In the genomic region with DNA sequence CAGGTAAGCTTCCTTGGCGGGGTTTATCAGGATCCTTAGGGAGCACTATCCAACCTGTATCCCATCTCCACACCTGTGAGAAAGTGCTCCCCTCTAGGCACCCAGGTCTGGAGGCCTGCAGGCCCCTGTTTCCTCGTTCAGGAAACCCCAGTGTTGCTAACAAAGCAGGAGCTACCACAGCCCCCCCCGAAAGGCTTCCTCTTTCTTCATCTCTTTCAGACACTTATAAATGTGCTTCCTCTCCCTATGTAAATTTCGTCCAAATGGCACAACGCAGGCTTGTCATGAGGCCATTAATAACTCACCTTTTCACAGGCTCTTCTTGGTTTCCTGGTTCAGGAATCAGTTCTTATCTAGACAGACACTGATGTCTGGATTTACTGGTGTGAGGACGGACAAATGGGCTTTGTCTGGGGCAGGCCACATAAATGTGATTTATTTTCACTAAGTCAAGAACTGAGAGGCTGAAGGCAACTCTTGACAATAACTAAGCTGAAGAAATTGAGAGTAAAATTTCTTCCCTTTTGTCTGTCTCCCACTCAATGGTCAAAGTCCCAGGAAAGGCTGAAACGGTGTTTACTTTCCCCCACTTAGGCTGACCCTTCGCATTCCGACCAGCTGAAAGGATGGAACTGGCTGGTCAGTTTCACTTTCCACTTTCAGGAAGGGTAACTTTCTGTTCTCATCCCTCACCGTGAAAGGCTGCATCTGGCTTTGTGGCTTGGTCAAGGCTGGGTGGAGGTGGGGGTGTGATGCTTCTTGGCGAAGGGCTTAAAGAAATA, we compare ENCODE assay signal across 1 cellular context.
TF ChIP-seq lines count a peak whose summit lies in the region.

No MANE protein-coding gene starts in this region.

TF ChIP-seq in HepG2, 621 proteins besides CTCF, POLR2A, EP300 and RAD21 (continued from another document and continues in another):
- TF ChIP-seq SMAD3 (CRISPR knock-in tag; IDR thresholded peaks at IDR 0.05) (no peak), FOXM1 (CRISPR knock-in tag; IDR thresholded peaks at IDR 0.05) (no peak), DNMT1 (CRISPR knock-in tag; IDR thresholded peaks at IDR 0.05) (no peak), STAT5B (CRISPR knock-in tag; IDR thresholded peaks at IDR 0.05) (no peak), ZKSCAN8 (CRISPR knock-in tag; IDR thresholded peaks at IDR 0.05; ENCODE audit: borderline replicate concordance) (no peak), ZNF354B (CRISPR knock-in tag; IDR thresholded peaks at IDR 0.05) (no peak), ZNF124 (CRISPR knock-in tag; IDR thresholded peaks at IDR 0.05) (no peak), ZNF256 (CRISPR knock-in tag; conservative IDR thresholded peaks at IDR 0.05) (no peak), CHD2 (IDR thresholded peaks at IDR 0.05; ENCODE audit: low read depth, low read length) (no peak), BRD4 (CRISPR knock-in tag; IDR thresholded peaks at IDR 0.05) (peak; percentile 54; the same call in 1 of the 2 replicates), SUZ12 (IDR thresholded peaks at IDR 0.05; ENCODE audit: low read depth, low read length) (no peak), TBX3 (IDR thresholded peaks at IDR 0.05; ENCODE audit: borderline replicate concordance) (no peak), GATAD1 (CRISPR knock-in tag; IDR thresholded peaks at IDR 0.05) (no peak), ELF4 (CRISPR knock-in tag; IDR thresholded peaks at IDR 0.05; ENCODE audit: borderline replicate concordance) (no peak), HMG20A (CRISPR knock-in tag; IDR thresholded peaks at IDR 0.05; ENCODE audit: borderline replicate concordance) (peak; percentile 71; the same call in 1 of the 2 replicates), SAP130 (CRISPR knock-in tag; IDR thresholded peaks at IDR 0.05; ENCODE audit: low read depth) (peak; percentile 83), ZNF562 (CRISPR knock-in tag; IDR thresholded peaks at IDR 0.05; ENCODE audit: borderline replicate concordance) (no peak), ZNF746 (CRISPR knock-in tag; IDR thresholded peaks at IDR 0.05) (peak; percentile 64; the same call in 1 of the 2 replicates), ZNF556 (CRISPR knock-in tag; IDR thresholded peaks at IDR 0.05; ENCODE audit: borderline replicate concordance) (no peak), HNF4A (CRISPR knock-in tag; IDR thresholded peaks at IDR 0.05) (peak; percentile 95), NFATC3 (CRISPR knock-in tag; IDR thresholded peaks at IDR 0.05) (no peak), RFXANK (CRISPR knock-in tag; IDR thresholded peaks at IDR 0.05) (no peak), HOXA5 (CRISPR knock-in tag; IDR thresholded peaks at IDR 0.05) (no peak; the same call in 1 of the 2 replicates), ZNF383 (CRISPR knock-in tag; IDR thresholded peaks at IDR 0.05; ENCODE audit: borderline replicate concordance) (no peak), ZNF768 (CRISPR knock-in tag; IDR thresholded peaks at IDR 0.05) (no peak), POLR2AphosphoS2 (IDR thresholded peaks at IDR 0.05; ENCODE audit: low read depth, low read length) (no peak), AKAP8 (CRISPR knock-in tag; IDR thresholded peaks at IDR 0.05) (no peak; the same call in 1 of the 2 replicates), YY1 (IDR thresholded peaks at IDR 0.05; ENCODE audit: insufficient read depth, insufficient replicate concordance, low read depth, low read length) (no peak), MXD4 (CRISPR knock-in tag; IDR thresholded peaks at IDR 0.05) (no peak)
- TF ChIP-seq, protein P1, sequence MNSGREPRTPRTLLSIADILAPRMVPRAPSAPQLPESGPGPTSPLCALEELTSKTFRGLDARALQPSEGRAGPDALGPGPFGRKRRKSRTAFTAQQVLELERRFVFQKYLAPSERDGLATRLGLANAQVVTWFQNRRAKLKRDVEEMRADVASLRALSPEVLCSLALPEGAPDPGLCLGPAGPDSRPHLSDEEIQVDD (CRISPR knock-in tag; IDR thresholded peaks at IDR 0.05; ENCODE audit: borderline replicate concordance), result no peak
- TF ChIP-seq, protein P2, sequence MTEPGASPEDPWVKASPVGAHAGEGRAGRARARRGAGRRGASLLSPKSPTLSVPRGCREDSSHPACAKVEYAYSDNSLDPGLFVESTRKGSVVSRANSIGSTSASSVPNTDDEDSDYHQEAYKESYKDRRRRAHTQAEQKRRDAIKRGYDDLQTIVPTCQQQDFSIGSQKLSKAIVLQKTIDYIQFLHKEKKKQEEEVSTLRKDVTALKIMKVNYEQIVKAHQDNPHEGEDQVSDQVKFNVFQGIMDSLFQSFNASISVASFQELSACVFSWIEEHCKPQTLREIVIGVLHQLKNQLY (CRISPR knock-in tag; IDR thresholded peaks at IDR 0.05), result peak; percentile 59; the same call in 1 of the 2 replicates
- TF ChIP-seq, protein P3, sequence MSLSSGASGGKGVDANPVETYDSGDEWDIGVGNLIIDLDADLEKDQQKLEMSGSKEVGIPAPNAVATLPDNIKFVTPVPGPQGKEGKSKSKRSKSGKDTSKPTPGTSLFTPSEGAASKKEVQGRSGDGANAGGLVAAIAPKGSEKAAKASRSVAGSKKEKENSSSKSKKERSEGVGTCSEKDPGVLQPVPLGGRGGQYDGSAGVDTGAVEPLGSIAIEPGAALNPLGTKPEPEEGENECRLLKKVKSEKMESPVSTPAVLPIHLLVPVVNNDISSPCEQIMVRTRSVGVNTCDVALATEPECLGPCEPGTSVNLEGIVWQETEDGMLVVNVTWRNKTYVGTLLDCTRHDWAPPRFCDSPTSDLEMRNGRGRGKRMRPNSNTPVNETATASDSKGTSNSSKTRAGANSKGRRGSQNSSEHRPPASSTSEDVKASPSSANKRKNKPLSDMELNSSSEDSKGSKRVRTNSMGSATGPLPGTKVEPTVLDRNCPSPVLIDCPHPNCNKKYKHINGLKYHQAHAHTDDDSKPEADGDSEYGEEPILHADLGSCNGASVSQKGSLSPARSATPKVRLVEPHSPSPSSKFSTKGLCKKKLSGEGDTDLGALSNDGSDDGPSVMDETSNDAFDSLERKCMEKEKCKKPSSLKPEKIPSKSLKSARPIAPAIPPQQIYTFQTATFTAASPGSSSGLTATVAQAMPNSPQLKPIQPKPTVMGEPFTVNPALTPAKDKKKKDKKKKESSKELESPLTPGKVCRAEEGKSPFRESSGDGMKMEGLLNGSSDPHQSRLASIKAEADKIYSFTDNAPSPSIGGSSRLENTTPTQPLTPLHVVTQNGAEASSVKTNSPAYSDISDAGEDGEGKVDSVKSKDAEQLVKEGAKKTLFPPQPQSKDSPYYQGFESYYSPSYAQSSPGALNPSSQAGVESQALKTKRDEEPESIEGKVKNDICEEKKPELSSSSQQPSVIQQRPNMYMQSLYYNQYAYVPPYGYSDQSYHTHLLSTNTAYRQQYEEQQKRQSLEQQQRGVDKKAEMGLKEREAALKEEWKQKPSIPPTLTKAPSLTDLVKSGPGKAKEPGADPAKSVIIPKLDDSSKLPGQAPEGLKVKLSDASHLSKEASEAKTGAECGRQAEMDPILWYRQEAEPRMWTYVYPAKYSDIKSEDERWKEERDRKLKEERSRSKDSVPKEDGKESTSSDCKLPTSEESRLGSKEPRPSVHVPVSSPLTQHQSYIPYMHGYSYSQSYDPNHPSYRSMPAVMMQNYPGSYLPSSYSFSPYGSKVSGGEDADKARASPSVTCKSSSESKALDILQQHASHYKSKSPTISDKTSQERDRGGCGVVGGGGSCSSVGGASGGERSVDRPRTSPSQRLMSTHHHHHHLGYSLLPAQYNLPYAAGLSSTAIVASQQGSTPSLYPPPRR (CRISPR knock-in tag; IDR thresholded peaks at IDR 0.05; ENCODE audit: borderline replicate concordance), result no peak
- TF ChIP-seq, protein P4, sequence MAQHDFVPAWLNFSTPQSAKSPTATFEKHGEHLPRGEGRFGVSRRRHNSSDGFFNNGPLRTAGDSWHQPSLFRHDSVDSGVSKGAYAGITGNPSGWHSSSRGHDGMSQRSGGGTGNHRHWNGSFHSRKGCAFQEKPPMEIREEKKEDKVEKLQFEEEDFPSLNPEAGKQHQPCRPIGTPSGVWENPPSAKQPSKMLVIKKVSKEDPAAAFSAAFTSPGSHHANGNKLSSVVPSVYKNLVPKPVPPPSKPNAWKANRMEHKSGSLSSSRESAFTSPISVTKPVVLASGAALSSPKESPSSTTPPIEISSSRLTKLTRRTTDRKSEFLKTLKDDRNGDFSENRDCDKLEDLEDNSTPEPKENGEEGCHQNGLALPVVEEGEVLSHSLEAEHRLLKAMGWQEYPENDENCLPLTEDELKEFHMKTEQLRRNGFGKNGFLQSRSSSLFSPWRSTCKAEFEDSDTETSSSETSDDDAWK (CRISPR knock-in tag; IDR thresholded peaks at IDR 0.05), result no peak
- TF ChIP-seq, protein P5, sequence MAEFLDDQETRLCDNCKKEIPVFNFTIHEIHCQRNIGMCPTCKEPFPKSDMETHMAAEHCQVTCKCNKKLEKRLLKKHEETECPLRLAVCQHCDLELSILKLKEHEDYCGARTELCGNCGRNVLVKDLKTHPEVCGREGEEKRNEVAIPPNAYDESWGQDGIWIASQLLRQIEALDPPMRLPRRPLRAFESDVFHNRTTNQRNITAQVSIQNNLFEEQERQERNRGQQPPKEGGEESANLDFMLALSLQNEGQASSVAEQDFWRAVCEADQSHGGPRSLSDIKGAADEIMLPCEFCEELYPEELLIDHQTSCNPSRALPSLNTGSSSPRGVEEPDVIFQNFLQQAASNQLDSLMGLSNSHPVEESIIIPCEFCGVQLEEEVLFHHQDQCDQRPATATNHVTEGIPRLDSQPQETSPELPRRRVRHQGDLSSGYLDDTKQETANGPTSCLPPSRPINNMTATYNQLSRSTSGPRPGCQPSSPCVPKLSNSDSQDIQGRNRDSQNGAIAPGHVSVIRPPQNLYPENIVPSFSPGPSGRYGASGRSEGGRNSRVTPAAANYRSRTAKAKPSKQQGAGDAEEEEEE (CRISPR knock-in tag; IDR thresholded peaks at IDR 0.05; ENCODE audit: borderline replicate concordance), result no peak
- TF ChIP-seq, protein P6, sequence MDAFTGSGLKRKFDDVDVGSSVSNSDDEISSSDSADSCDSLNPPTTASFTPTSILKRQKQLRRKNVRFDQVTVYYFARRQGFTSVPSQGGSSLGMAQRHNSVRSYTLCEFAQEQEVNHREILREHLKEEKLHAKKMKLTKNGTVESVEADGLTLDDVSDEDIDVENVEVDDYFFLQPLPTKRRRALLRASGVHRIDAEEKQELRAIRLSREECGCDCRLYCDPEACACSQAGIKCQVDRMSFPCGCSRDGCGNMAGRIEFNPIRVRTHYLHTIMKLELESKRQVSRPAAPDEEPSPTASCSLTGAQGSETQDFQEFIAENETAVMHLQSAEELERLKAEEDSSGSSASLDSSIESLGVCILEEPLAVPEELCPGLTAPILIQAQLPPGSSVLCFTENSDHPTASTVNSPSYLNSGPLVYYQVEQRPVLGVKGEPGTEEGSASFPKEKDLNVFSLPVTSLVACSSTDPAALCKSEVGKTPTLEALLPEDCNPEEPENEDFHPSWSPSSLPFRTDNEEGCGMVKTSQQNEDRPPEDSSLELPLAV (CRISPR knock-in tag; conservative IDR thresholded peaks at IDR 0.05; ENCODE audit: low read depth), result no peak
- TF ChIP-seq, protein P7, sequence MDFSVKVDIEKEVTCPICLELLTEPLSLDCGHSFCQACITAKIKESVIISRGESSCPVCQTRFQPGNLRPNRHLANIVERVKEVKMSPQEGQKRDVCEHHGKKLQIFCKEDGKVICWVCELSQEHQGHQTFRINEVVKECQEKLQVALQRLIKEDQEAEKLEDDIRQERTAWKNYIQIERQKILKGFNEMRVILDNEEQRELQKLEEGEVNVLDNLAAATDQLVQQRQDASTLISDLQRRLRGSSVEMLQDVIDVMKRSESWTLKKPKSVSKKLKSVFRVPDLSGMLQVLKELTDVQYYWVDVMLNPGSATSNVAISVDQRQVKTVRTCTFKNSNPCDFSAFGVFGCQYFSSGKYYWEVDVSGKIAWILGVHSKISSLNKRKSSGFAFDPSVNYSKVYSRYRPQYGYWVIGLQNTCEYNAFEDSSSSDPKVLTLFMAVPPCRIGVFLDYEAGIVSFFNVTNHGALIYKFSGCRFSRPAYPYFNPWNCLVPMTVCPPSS (IDR thresholded peaks at IDR 0.05), result no peak
- TF ChIP-seq, protein P8, sequence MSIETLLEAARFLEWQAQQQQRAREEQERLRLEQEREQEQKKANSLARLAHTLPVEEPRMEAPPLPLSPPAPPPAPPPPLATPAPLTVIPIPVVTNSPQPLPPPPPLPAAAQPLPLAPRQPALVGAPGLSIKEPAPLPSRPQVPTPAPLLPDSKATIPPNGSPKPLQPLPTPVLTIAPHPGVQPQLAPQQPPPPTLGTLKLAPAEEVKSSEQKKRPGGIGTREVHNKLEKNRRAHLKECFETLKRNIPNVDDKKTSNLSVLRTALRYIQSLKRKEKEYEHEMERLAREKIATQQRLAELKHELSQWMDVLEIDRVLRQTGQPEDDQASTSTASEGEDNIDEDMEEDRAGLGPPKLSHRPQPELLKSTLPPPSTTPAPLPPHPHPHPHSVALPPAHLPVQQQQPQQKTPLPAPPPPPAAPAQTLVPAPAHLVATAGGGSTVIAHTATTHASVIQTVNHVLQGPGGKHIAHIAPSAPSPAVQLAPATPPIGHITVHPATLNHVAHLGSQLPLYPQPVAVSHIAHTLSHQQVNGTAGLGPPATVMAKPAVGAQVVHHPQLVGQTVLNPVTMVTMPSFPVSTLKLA (IDR thresholded peaks at IDR 0.05), result no peak
- TF ChIP-seq, protein P9, sequence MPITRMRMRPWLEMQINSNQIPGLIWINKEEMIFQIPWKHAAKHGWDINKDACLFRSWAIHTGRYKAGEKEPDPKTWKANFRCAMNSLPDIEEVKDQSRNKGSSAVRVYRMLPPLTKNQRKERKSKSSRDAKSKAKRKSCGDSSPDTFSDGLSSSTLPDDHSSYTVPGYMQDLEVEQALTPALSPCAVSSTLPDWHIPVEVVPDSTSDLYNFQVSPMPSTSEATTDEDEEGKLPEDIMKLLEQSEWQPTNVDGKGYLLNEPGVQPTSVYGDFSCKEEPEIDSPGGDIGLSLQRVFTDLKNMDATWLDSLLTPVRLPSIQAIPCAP (CRISPR knock-in tag; IDR thresholded peaks at IDR 0.05; ENCODE audit: low read depth), result peak; percentile 99; the same call in 1 of the 2 replicates
